In the genomic region with DNA sequence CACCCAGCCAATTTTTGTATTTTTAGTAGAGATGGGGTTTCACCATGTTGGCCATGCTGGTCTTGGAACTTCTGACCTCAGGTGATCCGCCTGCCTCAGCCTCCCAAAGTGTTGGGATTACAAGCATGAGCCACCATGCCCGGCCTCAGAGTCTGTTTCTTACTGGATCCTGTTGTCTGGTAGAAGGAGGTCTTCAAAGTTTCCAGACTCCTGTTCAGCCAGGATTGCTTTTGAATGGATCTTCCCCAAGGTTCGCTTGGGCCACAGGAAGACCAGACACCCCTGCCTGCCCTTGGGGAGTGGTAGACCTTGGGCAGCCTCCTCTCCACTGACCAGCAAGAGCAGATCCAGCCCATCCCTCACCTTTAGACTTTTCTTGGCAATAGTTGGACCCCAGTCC, we compare ENCODE assay signal across 1 cellular context.
TF ChIP-seq lines count a peak whose summit lies in the region.

No MANE protein-coding gene starts in this region.

TF ChIP-seq in K562, 482 proteins besides CTCF, POLR2A, EP300 and RAD21:
- TF ChIP-seq TFAM (CRISPR knock-in tag; conservative IDR thresholded peaks at IDR 0.05) (no peak), ARNT (IDR thresholded peaks at IDR 0.05) (no peak), ZNF77 (CRISPR knock-in tag; IDR thresholded peaks at IDR 0.05) (no peak), MYBL2 (IDR thresholded peaks at IDR 0.05; ENCODE audit: low read depth) (no peak), MYBL2 (CRISPR knock-in tag; IDR thresholded peaks at IDR 0.05; ENCODE audit: borderline replicate concordance) (no peak), HDAC8 (tag; IDR thresholded peaks at IDR 0.05) (no peak), ZNF445 (CRISPR knock-in tag; IDR thresholded peaks at IDR 0.05; ENCODE audit: low read depth) (no peak), ZNF408 (CRISPR knock-in tag; IDR thresholded peaks at IDR 0.05; ENCODE audit: low read depth) (no peak)
- TF ChIP-seq, protein P1, sequence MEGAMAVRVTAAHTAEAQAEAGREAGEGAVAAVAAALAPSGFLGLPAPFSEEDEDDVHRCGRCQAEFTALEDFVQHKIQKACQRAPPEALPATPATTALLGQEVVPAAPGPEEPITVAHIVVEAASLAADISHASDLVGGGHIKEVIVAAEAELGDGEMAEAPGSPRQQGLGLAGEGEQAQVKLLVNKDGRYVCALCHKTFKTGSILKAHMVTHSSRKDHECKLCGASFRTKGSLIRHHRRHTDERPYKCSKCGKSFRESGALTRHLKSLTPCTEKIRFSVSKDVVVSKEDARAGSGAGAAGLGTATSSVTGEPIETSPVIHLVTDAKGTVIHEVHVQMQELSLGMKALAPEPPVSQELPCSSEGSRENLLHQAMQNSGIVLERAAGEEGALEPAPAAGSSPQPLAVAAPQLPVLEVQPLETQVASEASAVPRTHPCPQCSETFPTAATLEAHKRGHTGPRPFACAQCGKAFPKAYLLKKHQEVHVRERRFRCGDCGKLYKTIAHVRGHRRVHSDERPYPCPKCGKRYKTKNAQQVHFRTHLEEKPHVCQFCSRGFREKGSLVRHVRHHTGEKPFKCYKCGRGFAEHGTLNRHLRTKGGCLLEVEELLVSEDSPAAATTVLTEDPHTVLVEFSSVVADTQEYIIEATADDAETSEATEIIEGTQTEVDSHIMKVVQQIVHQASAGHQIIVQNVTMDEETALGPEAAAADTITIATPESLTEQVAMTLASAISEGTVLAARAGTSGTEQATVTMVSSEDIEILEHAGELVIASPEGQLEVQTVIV (CRISPR knock-in tag; IDR thresholded peaks at IDR 0.05; ENCODE audit: borderline replicate concordance) = no peak
